Comparison of ENCODE assay signal across 7 cellular contexts in genomic region chr1:26743426-26744059, GRCh38. TPM values are rescaled to one million over a fixed set of nuclear protein-coding genes. Genes with fewer than 3 reads are reported as not detected.
DNase-seq lines count a peak whose midpoint lies in the region; ATAC-seq and TF ChIP-seq lines count a peak whose summit lies in the region.

No MANE protein-coding gene starts in this region.

- no peaks in the 10 kb centered on the region for H3K9me3 ChIP-seq in Karpas-422 (ENCODE audit: low read length)
- H3K9me3 ChIP-seq in duodenal mucosa (ENCODE audit: control insufficient read depth in 1 of 2, low read length in 2 of 2), result no peaks in the 10 kb centered on the region
- no peaks in the 10 kb centered on the region for H3K9me3 ChIP-seq in smooth muscle cell (replicated peaks; ENCODE audit: low read depth)

- no peak overlapping the region for H2AFZ ChIP-seq in Karpas-422 (ENCODE audit: low read length)
- no peak overlapping the region for H2AFZ ChIP-seq in smooth muscle cell (ENCODE audit: low read depth)

- H3K4me2 ChIP-seq in Karpas-422 (ENCODE audit: low read depth, low read length, poor library complexity, severe bottlenecking) (peak overlapping the region; percentile 63), smooth muscle cell (peak overlapping the region; percentile 73)

- H3K36me3 ChIP-seq in Karpas-422 (ENCODE audit: insufficient read depth, low read length) (peaks cover 50% of the 10 kb centered on the region), duodenal mucosa (ENCODE audit: control insufficient read depth in 1 of 2, insufficient read depth in 2 of 2, low read length in 2 of 2) (peaks cover 30 to 60% of the 10 kb centered on the region in 2 donors), smooth muscle cell (ENCODE audit: low read depth) (no peaks in the 10 kb centered on the region)

- H3K4me3 ChIP-seq in Karpas-422 (ENCODE audit: low read length) (peak overlapping the region; percentile 34; the same call in 1 of the 2 replicates), duodenal mucosa (ENCODE audit: low read depth in 1 of 2, low read length in 2 of 2) (no peak overlapping the region), smooth muscle cell (no peak overlapping the region)

- ATAC-seq in GM18511 (IDR thresholded peaks at IDR 0.05; ENCODE audit: unreplicated experiment) (peak; percentile 12), HG03457 (IDR thresholded peaks at IDR 0.05; ENCODE audit: unreplicated experiment) (no peak), GM19324 (IDR thresholded peaks at IDR 0.05; ENCODE audit: low FRiP score, unreplicated experiment) (no peak), GM18870 (IDR thresholded peaks at IDR 0.05; ENCODE audit: unreplicated experiment) (no peak)

- WGBS in smooth muscle cell (ENCODE audit: low lambda C conversion rate), result 92% methylated on average over 8 of the region's 8 CpGs

- H3K9me2 ChIP-seq in Karpas-422 (replicated peaks; ENCODE audit: insufficient read depth, low read length), result no peaks in the 10 kb centered on the region

- peak overlapping the region; percentile 92 for H3K27ac ChIP-seq in Karpas-422 (ENCODE audit: low read length)
- H3K27ac ChIP-seq in duodenal mucosa (ENCODE audit: low read depth, low read length), result peak overlapping the region; percentile 13
- H3K27ac ChIP-seq in smooth muscle cell (ENCODE audit: low read depth), result peak overlapping the region; percentile 92

- H3K79me2 ChIP-seq in Karpas-422 (ENCODE audit: low read length) (peaks cover 89% of the 10 kb centered on the region), smooth muscle cell (ENCODE audit: low read depth) (peaks cover 82% of the 10 kb centered on the region)

- H3K27me3 ChIP-seq in Karpas-422 (ENCODE audit: low read length), result no peaks in the 10 kb centered on the region
- H3K27me3 ChIP-seq in duodenal mucosa (ENCODE audit: control insufficient read depth in 1 of 2, insufficient read depth in 2 of 2, low read length in 2 of 2), result no peaks in the 10 kb centered on the region
- H3K27me3 ChIP-seq in smooth muscle cell (ENCODE audit: low read depth), result no peaks in the 10 kb centered on the region

- no peak for TF ChIP-seq CTCF in smooth muscle cell (IDR thresholded peaks at IDR 0.05; ENCODE audit: borderline replicate concordance, insufficient read depth, poor library complexity, severe bottlenecking)

- H3K4me1 ChIP-seq in Karpas-422 (ENCODE audit: low read length) (peaks cover 60% of the 10 kb centered on the region), duodenal mucosa (ENCODE audit: control insufficient read depth in 1 of 2, insufficient read depth in 2 of 2, low read length in 2 of 2) (peaks cover 34 to 53% of the 10 kb centered on the region in 2 donors), smooth muscle cell (ENCODE audit: low read depth) (peaks cover 9% of the 10 kb centered on the region)

- H3F3A ChIP-seq in smooth muscle cell (ENCODE audit: low read depth), result peaks cover 46% of the 10 kb centered on the region

- DNase-seq in Karpas-422 (peak; percentile 57), smooth muscle cell (lab: John Stamatoyannopoulos, UW; ENCODE audit: unreplicated experiment) (no peak)

- no peaks in the 10 kb centered on the region for H4K20me1 ChIP-seq in Karpas-422 (ENCODE audit: insufficient read depth, low read depth, low read length)
- H4K20me1 ChIP-seq in smooth muscle cell (ENCODE audit: low read depth), result peaks cover 100% of the 10 kb centered on the region

- H3K9ac ChIP-seq in Karpas-422 (ENCODE audit: low read length) (peak overlapping the region; percentile 55), duodenal mucosa (ENCODE audit: low read depth in 1 of 2, low read length in 2 of 2) (no peak overlapping the region), smooth muscle cell (ENCODE audit: low read depth) (no peak overlapping the region)

RNA-seq across cellular contexts. Expression of gene PIGV, which starts 44.2 kb away (rescaled TPM):
- 5.8 and 15.7 TPM in 2 replicates for total RNA-seq in Karpas-422 (2014; rRNA removed; shearing (Covaris generic); ENCODE audit: low replicate concordance)
- total RNA-seq in smooth muscle cell, result 9.9 and 13.8 TPM in 2 replicates
- polyA plus RNA-seq in smooth muscle cell, result 8.7 and 9.4 TPM in 2 replicates

RNA-seq across cellular contexts. Expression of gene ARID1A, which starts 47.7 kb away (rescaled TPM):
- 55.8 and 73.1 TPM in 2 replicates for total RNA-seq in Karpas-422 (2014; rRNA removed; shearing (Covaris generic); ENCODE audit: low replicate concordance)
- total RNA-seq in smooth muscle cell, result 30.4 and 33.1 TPM in 2 replicates
- 17.5 and 24.9 TPM in 2 replicates for polyA plus RNA-seq in smooth muscle cell

Comparison
In these comparisons a context has a peak if more than half of its experiments do, and no peak if none do; other contexts are left out.
1. H3K27ac ChIP-seq: peak in every context shown above with its lines; median percentile 92 in Karpas-422; 92 in smooth muscle cell; 13 in duodenal mucosa.